ENCODE assay signal across 10 cellular contexts in genomic region chr3:149151843-149152242, GRCh38. TPM values are rescaled to one million over a fixed set of nuclear protein-coding genes. Genes with fewer than 3 reads are reported as not detected.
DNase-seq lines count a peak whose midpoint lies in the region; ATAC-seq and TF ChIP-seq lines count a peak whose summit lies in the region.
"Had no signal": no experiment of that assay in that cellular context is flagged by ENCODE, and none has a peak within 500 bp of the region (broad histone marks: within the 10 kb centered on the region; RNA-seq: fewer than 3 reads in every experiment).

No MANE protein-coding gene starts in this region.

- intact Hi-C loops in left ventricle myocardium inferior (cut with micrococcal nuclease) (no loop called here), cardiac septum (cut with DNase I) (no loop called here), upper lobe of right lung (cut with DNase I) (no loop called here)

- TF ChIP-seq CTCF in left ventricle myocardium inferior (IDR thresholded peaks at IDR 0.05; ENCODE audit: borderline replicate concordance): no peak
- TF ChIP-seq CTCF in foreskin fibroblast (IDR thresholded peaks at IDR 0.05; ENCODE audit: low read depth, low read length): no peak
- no peak for TF ChIP-seq CTCF in upper lobe of right lung (IDR thresholded peaks at IDR 0.05)

- no peak overlapping the region for H3K4me3 ChIP-seq in left ventricle myocardium inferior
- H3K4me3 ChIP-seq in foreskin fibroblast (ENCODE audit: low read depth in 1 of 2, low read length in 2 of 2): no peak overlapping the region
- H3K4me3 ChIP-seq in upper lobe of right lung: no peak overlapping the region

- ATAC-seq in upper lobe of right lung (peak; percentile 71), HG03457 (IDR thresholded peaks at IDR 0.05; ENCODE audit: unreplicated experiment) (no peak), GM18870 (IDR thresholded peaks at IDR 0.05; ENCODE audit: unreplicated experiment) (no peak)
- no peak for ATAC-seq in activated CD4-positive, CD25-positive, alpha-beta regulatory T cell treated with anti-CD3 and anti-CD28 coated beads, Interleukin-2, amount 50 U/mL, for 24 hours

- DNase-seq in left ventricle myocardium inferior (no peak), cardiac septum (ENCODE audit: low spot score) (no peak), SK-MEL-5 (ENCODE audit: low read depth, low spot score) (peak; percentile 54), foreskin fibroblast (peak; percentile 63 to 78), upper lobe of right lung (no peak)
- DNase-seq: H7, NCI-H2081 treated with DMSO at 0.1 percent for 48 hours had no signal

- peaks cover 12% of the 10 kb centered on the region for H3K4me1 ChIP-seq in left ventricle myocardium inferior
- H3K4me1 ChIP-seq in upper lobe of right lung: peaks cover 10% of the 10 kb centered on the region

- H3K9me3 ChIP-seq in left ventricle myocardium inferior (replicated peaks) (no peaks in the 10 kb centered on the region), upper lobe of right lung (no peaks in the 10 kb centered on the region)

- H3K27ac ChIP-seq in left ventricle myocardium inferior (replicated peaks) (peak overlapping the region; percentile 36), upper lobe of right lung (no peak overlapping the region)

- H3K36me3 ChIP-seq in left ventricle myocardium inferior (peaks cover 73% of the 10 kb centered on the region), upper lobe of right lung (peaks cover 56% of the 10 kb centered on the region)

- H3K27me3 ChIP-seq in left ventricle myocardium inferior (ENCODE audit: low read depth) (no peaks in the 10 kb centered on the region), upper lobe of right lung (no peaks in the 10 kb centered on the region)

- in situ Hi-C loops in SK-MEL-5 (cut with HindIII; ENCODE audit: low pct_unique_long_range_greater_than_20kb, low sequenced_read_pairs): no loop called here

RNA-seq across cellular contexts. Expression of gene HPS3, which starts 22.4 kb away (rescaled TPM):
- total RNA-seq in left ventricle myocardium inferior (5.6 TPM), cardiac septum (6.2 TPM), upper lobe of right lung (19.9 TPM)
- 33.9 and 35.3 TPM in 2 replicates for total RNA-seq in SK-MEL-5 (2014; rRNA removed; shearing (Covaris generic))
- 27.2 and 37.9 TPM in 2 replicates for polyA plus RNA-seq in SK-MEL-5 (2015; cell fraction: cytosol; rRNA removed)
- polyA plus RNA-seq in SK-MEL-5 (2015; cell fraction: nucleus; rRNA removed): 38.9 and 39.9 TPM in 2 replicates

Comparison
In these comparisons a context has a peak if more than half of its experiments do, and no peak if none do; other contexts are left out.
1. DNase-seq: peak in SK-MEL-5 (single experiment) and foreskin fibroblast (2 of 2); none in left ventricle myocardium inferior (single experiment), cardiac septum (single experiment) and upper lobe of right lung (single experiment).